In genomic region chr2:8821276-8822217, GRCh38 we compare ENCODE assay signal across 11 cellular contexts. TPM values are rescaled to one million over a fixed set of nuclear protein-coding genes. Genes with fewer than 3 reads are reported as not detected.
A peak's percentile ranks its signal among the peaks of the same experiment; 100 is the strongest.
DNase-seq lines count a peak whose midpoint lies in the region; ATAC-seq and TF ChIP-seq lines count a peak whose summit lies in the region.
"Had no signal": no experiment of that assay in that cellular context is flagged by ENCODE, and none has a peak within 500 bp of the region (broad histone marks: within the 10 kb centered on the region; RNA-seq: fewer than 3 reads in every experiment).

No MANE protein-coding gene starts in this region.

- H3K4me1 Mint-ChIP-seq in naive thymus-derived CD8-positive, alpha-beta T cell, result peaks cover 0 to 4% (median 4%) of the 10 kb centered on the region in 4 donors

- TF ChIP-seq CTCF in choroid plexus epithelial cell (conservative IDR thresholded peaks at IDR 0.05; ENCODE audit: low read depth, low read length) (no peak), right lobe of liver (IDR thresholded peaks at IDR 0.05) (no peak), thoracic aorta (IDR thresholded peaks at IDR 0.05) (no peak), GM10248 (IDR thresholded peaks at IDR 0.05; ENCODE audit: control extremely low read depth, extremely low read depth, low read depth, missing control alignments) (no peak)

- 23% methylated on average over 7 of the region's 8 CpGs for WGBS in right lobe of liver (ENCODE audit: insufficient coverage, low coverage, low lambda C conversion rate, missing lambda C conversion rate)

- H3K27me3 ChIP-seq in right lobe of liver (no peaks in the 10 kb centered on the region), thoracic aorta (replicated peaks; ENCODE audit: insufficient read depth) (no peaks in the 10 kb centered on the region)
- H3K27me3 ChIP-seq: Peyer's patch had no signal

- peak; percentile 5 for DNase-seq in KBM-7
- DNase-seq in choroid plexus epithelial cell (ENCODE audit: low read depth), result peak; percentile 80
- DNase-seq in right lobe of liver, result peak; percentile 52 to 86 (median 73)
- DNase-seq in thoracic aorta (ENCODE audit: low spot score), result peak; percentile 47
- DNase-seq in activated naive CD4-positive, alpha-beta T cell (lab: John Stamatoyannopoulos, UW), result no peak
- no peak for DNase-seq in NCI-H2227 (lab: John Stamatoyannopoulos, UW; ENCODE audit: unreplicated experiment)
- no peak for DNase-seq in GM10248 (ENCODE audit: extremely low spot score)
- no peak for DNase-seq in naive thymus-derived CD8-positive, alpha-beta T cell
- DNase-seq: effector CD8-positive, alpha-beta T cell; naive thymus-derived CD4-positive, alpha-beta T cell; Peyer's patch had no signal

- POLR2A ChIA-PET in GM10248 (lab: Yijun Ruan, JAX), result no interaction called here
- POLR2A ChIA-PET in naive thymus-derived CD8-positive, alpha-beta T cell (lab: Charles Lee), result no interaction called here

- H3K27me3 Mint-ChIP-seq in naive thymus-derived CD8-positive, alpha-beta T cell, result no peaks in the 10 kb centered on the region
- H3K27me3 Mint-ChIP-seq: naive thymus-derived CD4-positive, alpha-beta T cell had no signal

- H3K27ac ChIP-seq in right lobe of liver (peak overlapping the region in 2 of 3 donors; percentile 17 to 49), thoracic aorta (peak overlapping the region; percentile 55 to 65)

- H3K9me3 Mint-ChIP-seq in naive thymus-derived CD8-positive, alpha-beta T cell, result no peaks in the 10 kb centered on the region
- H3K9me3 Mint-ChIP-seq: naive thymus-derived CD4-positive, alpha-beta T cell had no signal

- TF ChIP-seq POLR2A in right lobe of liver (IDR thresholded peaks at IDR 0.05), result no peak

- H3K36me3 Mint-ChIP-seq in naive thymus-derived CD8-positive, alpha-beta T cell, result peaks cover 11 to 65% (median 27%) of the 10 kb centered on the region in 3 donors

- in situ Hi-C loops in KBM-7 (cut with MboI; ENCODE audit: low pct_unique_long_range_greater_than_20kb, low sequenced_read_pairs), result no loop called here

- ATAC-seq in right lobe of liver (peak; percentile 94 to 98 (median 96)), thoracic aorta (ENCODE audit: insufficient number of reproducible peaks, low FRiP score, low read depth) (peak; percentile 92)
- ATAC-seq in naive thymus-derived CD8-positive, alpha-beta T cell, result no peak
- ATAC-seq: naive thymus-derived CD4-positive, alpha-beta T cell had no signal

- CTCF ChIA-PET in GM10248 (lab: Yijun Ruan, JAX), result interaction anchor here (0.8 to 2.2 kb wide), 2 partner anchors 15 to 52 kb away, joined by 3 to 7 read pairs; no protein-coding TSS in a partner anchor

- H3K9me3 ChIP-seq in right lobe of liver (no peaks in the 10 kb centered on the region), thoracic aorta (no peaks in the 10 kb centered on the region)
- H3K9me3 ChIP-seq: Peyer's patch had no signal

- intact Hi-C loops in right lobe of liver (cut with DNase I), result no loop called here

- no peak overlapping the region for H3K27ac Mint-ChIP-seq in naive thymus-derived CD8-positive, alpha-beta T cell

- H3K4me1 ChIP-seq in right lobe of liver, result peaks cover 0 to 28% (median 15%) of the 10 kb centered on the region in 4 donors
- H3K4me1 ChIP-seq in thoracic aorta (ENCODE audit: control insufficient read depth in 1 of 2, low read depth in 2 of 2), result peaks cover 9 to 25% of the 10 kb centered on the region in 2 donors

- H3K4me3 Mint-ChIP-seq in naive thymus-derived CD8-positive, alpha-beta T cell, result no peak overlapping the region
- H3K4me3 Mint-ChIP-seq: naive thymus-derived CD4-positive, alpha-beta T cell had no signal

- H3K36me3 ChIP-seq in right lobe of liver (peaks cover 0 to 24% (median under 1%) of the 10 kb centered on the region in 4 donors), thoracic aorta (peaks cover 7% of the 10 kb centered on the region)

- H3K4me3 ChIP-seq in choroid plexus epithelial cell (ENCODE audit: low read depth, low read length) (no peak overlapping the region), right lobe of liver (no peak overlapping the region), thoracic aorta (peak overlapping the region; percentile 27)
- H3K4me3 ChIP-seq: Peyer's patch had no signal

RNA-seq across cellular contexts. Expression of gene KIDINS220, which starts 15.9 kb away (rescaled TPM):
- total RNA-seq in right lobe of liver (10 to 100 TPM; 17.0 to 24.8 (median 21.5) TPM), thoracic aorta (100 to 1,000 TPM; 107 to 113 TPM)
- total RNA-seq in naive thymus-derived CD8-positive, alpha-beta T cell, result 10 to 100 TPM; 48.5 to 54.1 TPM
- polyA plus RNA-seq in naive thymus-derived CD8-positive, alpha-beta T cell, result 10 to 100 TPM; 19.3 to 27.2 (median 20.6) TPM

Comparison
In these comparisons a context has a peak if more than half of its experiments do, and no peak if none do; other contexts are left out.
1. DNase-seq: peak in KBM-7 (single experiment), choroid plexus epithelial cell (single experiment), right lobe of liver (3 of 3) and thoracic aorta (single experiment); none in activated naive CD4-positive, alpha-beta T cell (0 of 4), NCI-H2227 (single experiment), GM10248 (single experiment) and naive thymus-derived CD8-positive, alpha-beta T cell (0 of 10).
2. ATAC-seq: peak in right lobe of liver (4 of 4) and thoracic aorta (single experiment); none in naive thymus-derived CD8-positive, alpha-beta T cell (0 of 2).